16 cellular contexts compared by ENCODE assay signal in the genomic region with DNA sequence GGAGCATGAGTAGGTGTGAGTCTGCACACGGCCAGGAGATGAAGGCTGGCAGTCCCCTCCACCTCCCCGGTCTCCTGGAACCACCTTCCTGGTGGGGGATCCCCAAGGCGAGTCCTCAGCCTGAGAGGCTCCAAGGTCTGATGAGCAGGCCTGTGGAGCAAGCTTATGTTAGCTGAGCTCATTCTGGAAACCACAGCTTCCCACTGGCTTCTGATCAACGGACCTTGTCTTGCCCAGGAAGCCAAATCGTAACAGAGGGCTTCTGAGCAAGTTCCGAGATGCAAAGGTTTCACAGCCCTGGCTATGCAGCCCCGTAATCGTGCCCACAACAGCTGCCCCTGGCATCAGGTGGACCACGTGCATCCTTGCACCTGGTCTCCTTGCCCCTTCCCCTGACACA. TPM values are rescaled to one million over a fixed set of nuclear protein-coding genes. Genes with fewer than 3 reads are reported as not detected.
DNase-seq lines count a peak whose midpoint lies in the region; ATAC-seq and TF ChIP-seq lines count a peak whose summit lies in the region.
"Had no signal": no experiment of that assay in that cellular context is flagged by ENCODE, and none has a peak within 500 bp of the region (broad histone marks: within the 10 kb centered on the region; RNA-seq: fewer than 3 reads in every experiment).

No MANE protein-coding gene starts in this region.

- in situ Hi-C loops in mammary epithelial cell (cut with MboI; ENCODE audit: low sequenced_read_pairs in 2 of 2) = no loop called here

- peaks cover 13% of the 10 kb centered on the region for H3K4me1 Mint-ChIP-seq in MCF 10A (ENCODE audit: insufficient read depth, unreplicated experiment)
- H3K4me1 Mint-ChIP-seq in activated CD4-positive, alpha-beta memory T cell treated with anti-CD3 and anti-CD28 coated beads, Interleukin-2, amount 10 ng/mL, durations not matched to agents 7 days and 5 days = peaks cover 51% of the 10 kb centered on the region

- H3K4me3 ChIP-seq in mammary epithelial cell (replicated peaks in 1 of 3; ENCODE audit: insufficient read depth in 1 of 3, low read depth in 2 of 3, low read length in 3 of 3) (no peak overlapping the region), upper lobe of right lung (no peak overlapping the region)

- H3K27ac Mint-ChIP-seq in MCF 10A (ENCODE audit: low read depth, unreplicated experiment) = no peak overlapping the region
- H3K27ac Mint-ChIP-seq in activated CD4-positive, alpha-beta memory T cell treated with anti-CD3 and anti-CD28 coated beads, Interleukin-2, amount 10 ng/mL, durations not matched to agents 7 days and 5 days = peak overlapping the region; percentile 47
- H3K27ac Mint-ChIP-seq: naive thymus-derived CD4-positive, alpha-beta T cell had no signal

- CTCF ChIA-PET in mammary epithelial cell (lab: Charles Lee; ENCODE audit: low non-redundant PET) (no interaction called here), MCF 10A (lab: Yijun Ruan, JAX) (no interaction called here), GM10248 (lab: Yijun Ruan, JAX) (interaction anchor here (1.0 to 27.0 kb wide), 9 partner anchors 13 to 135 kb away, joined by 3 to 305 read pairs (median 5); a partner anchor contains a TSS)
- CTCF ChIA-PET in activated CD4-positive, alpha-beta memory T cell treated with anti-CD3 and anti-CD28 coated beads, Interleukin-2, amount 10 ng/mL, durations not matched to agents 7 days and 5 days (lab: Charles Lee) = interaction anchor here (1.3 kb wide), 1 partner anchor 29 kb away, joined by 3 read pairs; a partner anchor contains a TSS

- H2AFZ ChIP-seq in mammary epithelial cell (ENCODE audit: low read depth, low read length) = no peak overlapping the region

- no peak overlapping the region for H3K4me3 Mint-ChIP-seq in MCF 10A (ENCODE audit: unreplicated experiment)
- H3K4me3 Mint-ChIP-seq in activated CD4-positive, alpha-beta memory T cell treated with anti-CD3 and anti-CD28 coated beads, Interleukin-2, amount 10 ng/mL, durations not matched to agents 7 days and 5 days = no peak overlapping the region
- H3K4me3 Mint-ChIP-seq: activated T-cell treated with anti-CD3 and anti-CD28 coated beads, Interleukin-2, amount 50 U/mL, for 4 hours; naive thymus-derived CD4-positive, alpha-beta T cell had no signal

- dilution Hi-C loops in mammary epithelial cell (cut with HindIII; ENCODE audit: low sequenced_read_pairs) = loop anchor here (5.0 kb wide), 2 partner anchors 63 to 97 kb away; no protein-coding TSS in a partner anchor

- no peak overlapping the region for H3K27ac ChIP-seq in mammary epithelial cell (ENCODE audit: insufficient read depth, low read depth, low read length)
- no peak overlapping the region for H3K27ac ChIP-seq in upper lobe of right lung

- H3K36me3 ChIP-seq in mammary epithelial cell (ENCODE audit: insufficient read depth, low read length) = no peaks in the 10 kb centered on the region
- no peaks in the 10 kb centered on the region for H3K36me3 ChIP-seq in upper lobe of right lung

- DNase-seq in mammary epithelial cell = peak; percentile 11
- no peak for DNase-seq in MCF 10A (ENCODE audit: unreplicated experiment)
- no peak for DNase-seq in activated CD4-positive, alpha-beta memory T cell treated with anti-CD3 and anti-CD28 coated beads, Interleukin-2, amount 10 ng/mL, durations not matched to agents 7 days and 5 days
- no peak for DNase-seq in upper lobe of right lung
- no peak for DNase-seq in activated CD4-positive, CD25-positive, alpha-beta regulatory T cell (lab: John Stamatoyannopoulos, UW)
- no peak for DNase-seq in GM10248 (ENCODE audit: extremely low spot score)
- no peak for DNase-seq in omental fat pad (ENCODE audit: low spot score)
- DNase-seq: activated T-cell treated with anti-CD3 and anti-CD28 coated beads, Interleukin-2, amount 50 U/mL, for 4 hours; foreskin melanocyte; naive thymus-derived CD4-positive, alpha-beta T cell; NCI-H1436 treated with DMSO at 0.1 percent for 48 hours; NCI-H526 had no signal

- peaks cover 7% of the 10 kb centered on the region for H3K9me3 Mint-ChIP-seq in MCF 10A (ENCODE audit: unreplicated experiment)
- no peaks in the 10 kb centered on the region for H3K9me3 Mint-ChIP-seq in activated CD4-positive, alpha-beta memory T cell treated with anti-CD3 and anti-CD28 coated beads, Interleukin-2, amount 10 ng/mL, durations not matched to agents 7 days and 5 days
- H3K9me3 Mint-ChIP-seq: activated T-cell treated with anti-CD3 and anti-CD28 coated beads, Interleukin-2, amount 50 U/mL, for 4 hours had no signal

- TF ChIP-seq CTCF in mammary epithelial cell (conservative IDR thresholded peaks at IDR 0.05 in 1 of 2, IDR thresholded peaks at IDR 0.05 in 1 of 2; ENCODE audit: extremely low read depth in 1 of 2, insufficient read depth in 1 of 2, low read depth in 1 of 2, low read length in 2 of 2) = no peak
- no peak for TF ChIP-seq CTCF in MCF 10A (IDR thresholded peaks at IDR 0.05; ENCODE audit: unreplicated experiment)
- no peak for TF ChIP-seq CTCF in upper lobe of right lung (IDR thresholded peaks at IDR 0.05)
- no peak for TF ChIP-seq CTCF in GM10248 (IDR thresholded peaks at IDR 0.05; ENCODE audit: control extremely low read depth, extremely low read depth, low read depth, missing control alignments)
- TF ChIP-seq CTCF in omental fat pad (IDR thresholded peaks at IDR 0.05) = no peak

- H3K9me3 ChIP-seq in mammary epithelial cell (replicated peaks; ENCODE audit: insufficient read depth, low read length) (no peaks in the 10 kb centered on the region), upper lobe of right lung (no peaks in the 10 kb centered on the region)

- BruUV-seq in mammary epithelial cell (replicated peaks; lab: Mats Ljungman, UMichigan) = no TSS peak
- BruUV-seq in MCF 10A (replicated peaks; lab: Mats Ljungman, UMichigan) = no TSS peak

- ATAC-seq in HG02885 (IDR thresholded peaks at IDR 0.05; ENCODE audit: poor library complexity, unreplicated experiment) = peak; percentile 24
- ATAC-seq in upper lobe of right lung = peak; percentile 51
- ATAC-seq in omental fat pad (ENCODE audit: low FRiP score) = no peak
- ATAC-seq: activated T-cell treated with anti-CD3 and anti-CD28 coated beads, Interleukin-2, amount 50 U/mL, for 4 hours; naive thymus-derived CD4-positive, alpha-beta T cell had no signal

- H3K79me2 ChIP-seq in mammary epithelial cell (ENCODE audit: insufficient read depth, low read length) = no peaks in the 10 kb centered on the region

- H3K9ac ChIP-seq in mammary epithelial cell (ENCODE audit: insufficient read depth, low read length) = no peak overlapping the region

- H3K36me3 Mint-ChIP-seq in MCF 10A (ENCODE audit: insufficient read depth, unreplicated experiment) = no peaks in the 10 kb centered on the region
- H3K36me3 Mint-ChIP-seq in activated CD4-positive, alpha-beta memory T cell treated with anti-CD3 and anti-CD28 coated beads, Interleukin-2, amount 10 ng/mL, durations not matched to agents 7 days and 5 days (ENCODE audit: low read depth) = no peaks in the 10 kb centered on the region

- no peaks in the 10 kb centered on the region for H4K20me1 ChIP-seq in mammary epithelial cell (ENCODE audit: insufficient read depth, low read length)

- intact Hi-C loops in mammary epithelial cell (cut with micrococcal nuclease) (no loop called here), MCF 10A (cut with micrococcal nuclease) (no loop called here), upper lobe of right lung (cut with DNase I) (no loop called here)

- H3K27me3 Mint-ChIP-seq in MCF 10A (ENCODE audit: insufficient read depth, unreplicated experiment) = no peaks in the 10 kb centered on the region
- H3K27me3 Mint-ChIP-seq in activated CD4-positive, alpha-beta memory T cell treated with anti-CD3 and anti-CD28 coated beads, Interleukin-2, amount 10 ng/mL, durations not matched to agents 7 days and 5 days = peaks cover 30% of the 10 kb centered on the region

- peaks cover 5% of the 10 kb centered on the region for H3K4me1 ChIP-seq in mammary epithelial cell (ENCODE audit: insufficient read depth, low read length)
- no peaks in the 10 kb centered on the region for H3K4me1 ChIP-seq in upper lobe of right lung

- H3K27me3 ChIP-seq in mammary epithelial cell (ENCODE audit: insufficient read depth, low read length) (no peaks in the 10 kb centered on the region), upper lobe of right lung (peaks cover 22% of the 10 kb centered on the region)

- no peak overlapping the region for H3K4me2 ChIP-seq in mammary epithelial cell (ENCODE audit: insufficient read depth, low read depth, low read length)

- WGBS in mammary epithelial cell (ENCODE audit: low coverage, missing lambda C conversion rate) = 76% methylated on average over 6 of the region's 9 CpGs

- POLR2A ChIA-PET in MCF 10A (lab: Yijun Ruan, JAX) (interaction anchor here (0.6 to 0.8 kb wide), 2 partner anchors 61 to 100 kb away, joined by 3 to 4 read pairs; no protein-coding TSS in a partner anchor), GM10248 (lab: Yijun Ruan, JAX) (interaction anchor here (0.6 to 1.3 kb wide), 3 partner anchors 16 to 32 kb away, joined by 3 to 4 read pairs (median 3); no protein-coding TSS in a partner anchor)
- POLR2A ChIA-PET in activated CD4-positive, alpha-beta memory T cell treated with anti-CD3 and anti-CD28 coated beads, Interleukin-2, amount 10 ng/mL, durations not matched to agents 7 days and 5 days (lab: Charles Lee) = interaction anchor here (1.1 to 2.3 kb wide), 3 partner anchors 28 to 33 kb away, joined by 3 to 9 read pairs (median 4); a partner anchor contains a TSS

RNA-seq across cellular contexts. Expression of a gene that starts 28.8 kb away (rescaled TPM):
- total RNA-seq in mammary epithelial cell (not detected), MCF 10A (2022) (not detected in 2 replicates), upper lobe of right lung (1.2 TPM), omental fat pad (under 1 TPM in 2 of 4 donors, not detected in 2; 0.12 to 0.19 TPM)
- not detected for polyA plus RNA-seq in mammary epithelial cell
- polyA minus RNA-seq in mammary epithelial cell = not detected
- 1 to 10 TPM; 7.3 to 7.4 TPM for total RNA-seq in activated CD4-positive, alpha-beta memory T cell treated with anti-CD3 and anti-CD28 coated beads, Interleukin-2, amount 10 ng/mL, durations not matched to agents 7 days and 5 days
- total RNA-seq: skeletal muscle tissue had no signal
- polyA plus RNA-seq: AG04450 had no signal

RNA-seq across cellular contexts. Expression of a gene that starts 42.1 kb away (rescaled TPM):
- total RNA-seq in mammary epithelial cell (not detected), MCF 10A (2022) (not detected in 2 replicates), upper lobe of right lung (not detected), omental fat pad (not detected)
- polyA plus RNA-seq in mammary epithelial cell = not detected
- polyA minus RNA-seq in mammary epithelial cell = not detected
- total RNA-seq in activated CD4-positive, alpha-beta memory T cell treated with anti-CD3 and anti-CD28 coated beads, Interleukin-2, amount 10 ng/mL, durations not matched to agents 7 days and 5 days = under 1 TPM in 1 of 2 experiments, not detected in 1; 0.35 TPM
- total RNA-seq: activated T-cell treated with anti-CD3 and anti-CD28 coated beads, Interleukin-2, amount 50 U/mL, for 4 hours; naive thymus-derived CD4-positive, alpha-beta T cell; skeletal muscle tissue; urinary bladder had no signal
- polyA plus RNA-seq: AG04450; naive thymus-derived CD4-positive, alpha-beta T cell; urinary bladder had no signal

Comparison
In these comparisons a context has a peak if more than half of its experiments do, and no peak if none do; other contexts are left out.
1. CTCF ChIA-PET loops: an anchor here in activated CD4-positive, alpha-beta memory T cell treated with anti-CD3 and anti-CD28 coated beads, Interleukin-2, amount 10 ng/mL, durations not matched to agents 7 days and 5 days (1.3 kb wide) and GM10248 (1.0 to 27.0 kb wide); none called in mammary epithelial cell and MCF 10A.